ENCODE assay signal across 12 cellular contexts in genomic region chr14:21382095-21382494, GRCh38. TPM values are rescaled to one million over a fixed set of nuclear protein-coding genes. Genes with fewer than 3 reads are reported as not detected.
DNase-seq lines count a peak whose midpoint lies in the region; ATAC-seq, FAIRE-seq and TF ChIP-seq lines count a peak whose summit lies in the region.
"Had no signal": no experiment of that assay in that cellular context is flagged by ENCODE, and none has a peak within 500 bp of the region (broad histone marks: within the 10 kb centered on the region; RNA-seq: fewer than 3 reads in every experiment).

No MANE protein-coding gene starts in this region.

- no peaks in the 10 kb centered on the region for H3K9me3 ChIP-seq in neural cell (ENCODE audit: low read length)

- H3K9ac ChIP-seq in neural cell (ENCODE audit: low read length), result peak overlapping the region; percentile 91
- H3K9ac ChIP-seq: parathyroid adenoma had no signal

- TF ChIP-seq CTCF in brain microvascular endothelial cell (IDR thresholded peaks at IDR 0.05; ENCODE audit: low read depth, low read length, missing control alignments) (no peak), neural cell (IDR thresholded peaks at IDR 0.05; ENCODE audit: poor library complexity, severe bottlenecking) (no peak)

- no peak for TF ChIP-seq POLR2A in H54 (IDR thresholded peaks at IDR 0.05; ENCODE audit: low read depth, low read length)

- in situ Hi-C loops in brain microvascular endothelial cell (cut with HindIII; ENCODE audit: low pct_ligation_motif_present, low sequenced_read_pairs), result no loop called here

- DNase-seq in SIG-M5 treated with dmso at 0.1 percent for 504 hours (lab: John Stamatoyannopoulos, UW; ENCODE audit: unreplicated experiment) (peak; percentile 30), SIG-M5 (lab: John Stamatoyannopoulos, UW) (no peak), NAMALWA (ENCODE audit: low spot score) (peak; percentile 15), brain microvascular endothelial cell (no peak), mesenteric fat pad (ENCODE audit: low spot score) (no peak), H54 (ENCODE audit: insufficient read length, low spot score) (no peak)
- DNase-seq: ACHN; NCI-H1436 treated with DMSO at 0.1 percent for 48 hours; stimulated activated naive CD4-positive, alpha-beta T cell treated with Interleukin-2 at 50 U/mL for 16 hours had no signal

- H2AFZ ChIP-seq in neural cell (ENCODE audit: low read depth, low read length), result no peak overlapping the region
- H2AFZ ChIP-seq: parathyroid adenoma had no signal

- no peak for TF ChIP-seq EP300 in neural cell (conservative IDR thresholded peaks at IDR 0.05; ENCODE audit: poor library complexity, severe bottlenecking)

- no peak for ATAC-seq in HG03378 (IDR thresholded peaks at IDR 0.05; ENCODE audit: unreplicated experiment)

- H3K9me2 ChIP-seq in neural cell (ENCODE audit: insufficient read depth, low read length), result no peaks in the 10 kb centered on the region

- H3K4me2 ChIP-seq in neural cell (ENCODE audit: low read length), result peak overlapping the region; percentile 89

- peaks cover 5% of the 10 kb centered on the region for H4K20me1 ChIP-seq in neural cell (ENCODE audit: insufficient read depth)

- H3F3A ChIP-seq in neural cell (ENCODE audit: insufficient read depth, low read length, poor library complexity, severe bottlenecking), result peaks cover 4% of the 10 kb centered on the region

- H3K27ac ChIP-seq in brain microvascular endothelial cell (no peak overlapping the region), neural cell (ENCODE audit: low read length) (no peak overlapping the region)

- H3K4me3 ChIP-seq in brain microvascular endothelial cell (ENCODE audit: low read depth, low read length) (peak overlapping the region; percentile 93), neural cell (ENCODE audit: low read length) (peak overlapping the region; percentile 95)

- H3K79me2 ChIP-seq in neural cell (replicated peaks; ENCODE audit: insufficient read depth, low read length), result peaks cover 63% of the 10 kb centered on the region

- TF ChIP-seq RAD21 in neural cell (conservative IDR thresholded peaks at IDR 0.05), result no peak

- no peak for FAIRE-seq in H54 (lab: Jason Lieb, UNC)

- H3K27me3 ChIP-seq in brain microvascular endothelial cell (replicated peaks), result no peaks in the 10 kb centered on the region
- no peaks in the 10 kb centered on the region for H3K27me3 ChIP-seq in neural cell (ENCODE audit: insufficient read depth, low read depth, low read length)

- peaks cover 16% of the 10 kb centered on the region for H3K36me3 ChIP-seq in brain microvascular endothelial cell (replicated peaks)
- no peaks in the 10 kb centered on the region for H3K36me3 ChIP-seq in neural cell (ENCODE audit: insufficient read depth, low read length)

TF ChIP-seq in neural cell, 6 proteins besides CTCF, POLR2A, EP300 and RAD21:
- TF ChIP-seq SMC3 (conservative IDR thresholded peaks at IDR 0.05; ENCODE audit: poor library complexity), result no peak
- TF ChIP-seq TAF1 (IDR thresholded peaks at IDR 0.05; ENCODE audit: low read depth), result no peak
- TF ChIP-seq POLR2AphosphoS5 (IDR thresholded peaks at IDR 0.05), result no peak
- no peak for TF ChIP-seq REST (IDR thresholded peaks at IDR 0.05; ENCODE audit: borderline replicate concordance)
- no peak for TF ChIP-seq EZH2 (IDR thresholded peaks at IDR 0.05; ENCODE audit: borderline replicate concordance, insufficient read depth, low read length, poor library complexity, severe bottlenecking)
- TF ChIP-seq MXI1 (conservative IDR thresholded peaks at IDR 0.05; ENCODE audit: poor library complexity, severe bottlenecking), result no peak

RNA-seq across cellular contexts. Expression of gene SUPT16H, which starts 1.7 kb away (rescaled TPM):
- 83.4 and 96.2 TPM in 2 replicates for polyA plus RNA-seq in neural cell
- 121 and 133 TPM in 2 replicates for polyA minus RNA-seq in neural cell
- 52.6 TPM for total RNA-seq in mesenteric fat pad

Comparison
In these comparisons a context has a peak if more than half of its experiments do, and no peak if none do; other contexts are left out.
1. DNase-seq: peak in SIG-M5 treated with dmso at 0.1 percent for 504 hours (single experiment) and NAMALWA (single experiment); none in SIG-M5 (single experiment), brain microvascular endothelial cell (single experiment), mesenteric fat pad (single experiment) and H54 (single experiment).